ENCODE assay signal across 9 cellular contexts in genomic region chr10:86367339-86367951, GRCh38. TPM values are rescaled to one million over a fixed set of nuclear protein-coding genes. Genes with fewer than 3 reads are reported as not detected.
DNase-seq lines count a peak whose midpoint lies in the region; ATAC-seq and TF ChIP-seq lines count a peak whose summit lies in the region.
"Had no signal": no experiment of that assay in that cellular context is flagged by ENCODE, and none has a peak within 500 bp of the region (broad histone marks: within the 10 kb centered on the region; RNA-seq: fewer than 3 reads in every experiment).

No MANE protein-coding gene starts in this region.

- intact Hi-C loops in left ventricle myocardium superior (cut with micrococcal nuclease): no loop called here
- intact Hi-C loops in sciatic nerve (cut with DNase I): no loop called here

- peak; percentile 55 for DNase-seq in RWPE2 (ENCODE audit: low spot score)
- peak; percentile 41 for DNase-seq in left ventricle myocardium superior
- peak; percentile 66 for DNase-seq in sciatic nerve (ENCODE audit: low spot score)
- DNase-seq in GM19238 (ENCODE audit: insufficient read length, low spot score): no peak
- no peak for DNase-seq in stimulated activated CD8-positive, alpha-beta memory T cell treated with anti-CD3 and anti-CD28 coated beads, Interleukin-4, amount 100 ng/mL, for 48 hours
- DNase-seq: MV-4-11 had no signal

- H3K27ac ChIP-seq in RWPE2 (ENCODE audit: poor library complexity, severe bottlenecking): no peak overlapping the region

- peaks cover 57% of the 10 kb centered on the region for H3K27me3 ChIP-seq in RWPE2 (ENCODE audit: insufficient read depth, poor library complexity, severe bottlenecking)

- no peaks in the 10 kb centered on the region for H3K9me3 ChIP-seq in RWPE2 (ENCODE audit: severe bottlenecking)

- TF ChIP-seq CTCF in RWPE2 (IDR thresholded peaks at IDR 0.05; ENCODE audit: poor library complexity, severe bottlenecking): no peak

- no peaks in the 10 kb centered on the region for H3K4me1 ChIP-seq in RWPE2 (ENCODE audit: insufficient read depth, poor library complexity, severe bottlenecking)

- ATAC-seq in GM19043 (IDR thresholded peaks at IDR 0.05; ENCODE audit: low read depth, unreplicated experiment) (peak; percentile 18), RWPE2 (ENCODE audit: low read depth) (peak; percentile 4; the same call in 2 of the 3 replicates), left ventricle myocardium superior (peak; percentile 2), sciatic nerve (peak; percentile 2), HG02938 (IDR thresholded peaks at IDR 0.05; ENCODE audit: unreplicated experiment) (no peak), GM19023 (IDR thresholded peaks at IDR 0.05; ENCODE audit: unreplicated experiment) (no peak)

- peak overlapping the region; percentile 35 for H3K4me3 ChIP-seq in RWPE2 (ENCODE audit: severe bottlenecking)

- no peaks in the 10 kb centered on the region for H3K36me3 ChIP-seq in RWPE2 (ENCODE audit: low read depth)

RNA-seq across cellular contexts. Expression of gene GRID1, which starts 0.8 kb away (rescaled TPM):
- total RNA-seq in left ventricle myocardium superior (2.4 TPM), sciatic nerve (15.4 TPM)

Comparison
In these comparisons a context has a peak if more than half of its experiments do, and no peak if none do; other contexts are left out.
1. ATAC-seq: peak in GM19043 (single experiment), RWPE2 (single experiment), left ventricle myocardium superior (single experiment) and sciatic nerve (single experiment); none in HG02938 (single experiment) and GM19023 (single experiment).
2. DNase-seq: peak in RWPE2 (single experiment), left ventricle myocardium superior (single experiment) and sciatic nerve (single experiment); none in GM19238 (single experiment) and stimulated activated CD8-positive, alpha-beta memory T cell treated with anti-CD3 and anti-CD28 coated beads, Interleukin-4, amount 100 ng/mL, for 48 hours (single experiment).